ENCODE assay signal across 29 cellular contexts in the genomic region with DNA sequence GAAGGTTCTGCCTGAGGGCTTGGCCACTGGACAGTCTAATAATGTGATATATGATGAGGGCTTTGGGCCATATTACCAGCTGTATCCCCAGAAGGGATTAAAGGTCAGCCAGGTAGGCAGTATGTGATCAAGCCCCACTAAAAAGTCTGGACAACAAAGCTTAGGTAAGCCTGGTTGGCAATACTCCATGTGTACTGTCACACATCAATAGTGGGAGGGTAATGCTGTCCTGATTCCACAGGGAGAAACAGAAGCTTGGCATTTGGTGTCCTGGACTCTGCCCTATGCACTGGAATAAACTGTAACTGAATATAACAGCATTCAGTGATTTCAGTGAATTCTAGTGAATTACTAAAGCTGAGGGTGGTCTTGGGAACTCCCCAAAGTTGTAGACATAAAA.
"Had no signal": no experiment of that assay in that cellular context is flagged by ENCODE, and none has a peak within 500 bp of the region (broad histone marks: within the 10 kb centered on the region; RNA-seq: fewer than 3 reads in every experiment).

No MANE protein-coding gene starts in this region.

- H3K27ac ChIP-seq: adrenal gland, body of pancreas, SJCRH30, SK-N-MC, WERI-Rb-1 had no signal

- H3K9me3 ChIP-seq: adrenal gland, body of pancreas, SJCRH30 had no signal

- H3K4me1 ChIP-seq: adrenal gland, body of pancreas, SJCRH30 had no signal

- H3K4me3 ChIP-seq: adrenal gland, body of pancreas, SJCRH30, SK-N-MC had no signal

- H3K27me3 ChIP-seq: adrenal gland, body of pancreas, SJCRH30 had no signal

- FAIRE-seq: astrocyte, bronchial epithelial cell had no signal

- ATAC-seq: activated naive CD4-positive, alpha-beta T cell treated with anti-CD3 and anti-CD28 coated beads, Interleukin-2, amount 50 U/mL, for 72 hours; activated T-cell treated with anti-CD3 and anti-CD28 coated beads, Interleukin-2, amount 50 U/mL, for 4 hours; body of pancreas; Panc1 had no signal

- H3K36me3 ChIP-seq: adrenal gland, SJCRH30, WERI-Rb-1 had no signal

- DNase-seq: activated CD4-positive, alpha-beta memory T cell treated with anti-CD3 and anti-CD28 coated beads for 36 hours; activated CD4-positive, alpha-beta T cell treated with anti-CD3 and anti-CD28 coated beads, Interleukin-2, amount 10 ng/mL, durations not matched to agents 24 days and 14 days; activated CD4-positive, CD25-positive, alpha-beta regulatory T cell; activated CD8-positive, alpha-beta memory T cell treated with anti-CD3 and anti-CD28 coated beads, Interleukin-2, amount 50 U/mL, for 4 hours; activated gamma-delta T cell treated with Interleukin-2 at 50 U/mL for 16 hours; activated naive CD4-positive, alpha-beta T cell treated with anti-CD3 and anti-CD28 coated beads for 36 hours; activated T-cell treated with anti-CD3 and anti-CD28 coated beads for 4 hours; activated T-cell treated with anti-CD3 and anti-CD28 coated beads, Interleukin-2, amount 50 U/mL, for 4 hours; adrenal gland; body of pancreas; caudate nucleus; Karpas-422; KBM-7; NCI-H1105; NCI-H1417 treated with DMSO at 0.1 percent for 48 hours; NCI-H1930; NCI-H2081 treated with DMSO at 0.1 percent for 48 hours; NCI-H226; NCI-H446 treated with DMSO at 0.1 percent for 48 hours; NCI-H524; SHP77; SJCRH30; T1000; WERI-Rb-1 had no signal
